In genomic region chr11:108121274-108122155, GRCh38 we compare ENCODE assay signal across 8 cellular contexts. TPM values are rescaled to one million over a fixed set of nuclear protein-coding genes. Genes with fewer than 3 reads are reported as not detected.
DNase-seq lines count a peak whose midpoint lies in the region; ATAC-seq lines count a peak whose summit lies in the region.

Gene ACAT1, plus strand, starts transcription at chr11:108121567. Its CDS starts 40 bp downstream, at chr11:108121607.

- peaks cover 12% of the 10 kb centered on the region for H3K4me1 ChIP-seq in right cardiac atrium (ENCODE audit: control insufficient read depth, insufficient read depth, low read length)
- peaks cover 14% of the 10 kb centered on the region for H3K4me1 ChIP-seq in rectal smooth muscle tissue (ENCODE audit: control insufficient read depth, insufficient read depth, low read length)
- H3K4me1 ChIP-seq in aorta (ENCODE audit: control insufficient read depth in 1 of 2, insufficient read depth in 2 of 2, low read length in 2 of 2), result no peaks in the 10 kb centered on the region

- DNase-seq in NCI-H187 (lab: John Stamatoyannopoulos, UW), result peak; percentile 79 to 84
- peak; percentile 90 to 96 (median 95) for DNase-seq in T-helper 2 cell
- DNase-seq in anterior cingulate cortex (lab: John Stamatoyannopoulos, UW), result peak; percentile 69 to 97 (median 90)
- DNase-seq in right cardiac atrium, result peak; percentile 98 to 100 (median 99)
- DNase-seq in aorta, result peak; percentile 98 to 100

- peak within 1 kb of the TSS; percentile 75 for H3K9ac ChIP-seq in rectal smooth muscle tissue (ENCODE audit: low read length)

- H3K4me3 ChIP-seq in right cardiac atrium (ENCODE audit: low read length) (peak within 1 kb of the TSS; percentile 54), rectal smooth muscle tissue (ENCODE audit: low read length) (peak within 1 kb of the TSS; percentile 84), aorta (ENCODE audit: low read length in 2 of 2) (peak within 1 kb of the TSS; percentile 73 to 78)

- H3K9me3 ChIP-seq in right cardiac atrium (ENCODE audit: control insufficient read depth, low read length) (no peaks in the 10 kb centered on the region), aorta (ENCODE audit: control insufficient read depth, low read length) (no peaks in the 10 kb centered on the region)

- H3K27me3 ChIP-seq in right cardiac atrium (ENCODE audit: control insufficient read depth, insufficient read depth) (no peaks in the 10 kb centered on the region), rectal smooth muscle tissue (ENCODE audit: control insufficient read depth, insufficient read depth, low read length) (no peaks in the 10 kb centered on the region), aorta (ENCODE audit: control insufficient read depth in 1 of 2, insufficient read depth in 2 of 2, low read length in 1 of 2) (no peaks in the 10 kb centered on the region)

- H3K27ac ChIP-seq in right cardiac atrium (ENCODE audit: low read length) (peak within 1 kb of the TSS; percentile 87), rectal smooth muscle tissue (ENCODE audit: low read depth, low read length) (peak within 1 kb of the TSS; percentile 83), aorta (ENCODE audit: low read depth in 1 of 2, low read length in 2 of 2) (peak within 1 kb of the TSS; percentile 77 to 88)

- intact Hi-C loops in right cardiac atrium (cut with DNase I) (loop anchor here in 1 of 4 donors (10.0 kb wide), 1 partner anchor 103 kb away; the partner anchor contains the start of genes ATM and NPAT), aorta (cut with DNase I) (loop anchor here in 1 of 2 donors (2.0 to 5.0 kb wide), 2 partner anchors 101 to 541 kb away; partner anchors contain the start of genes ATM and NPAT)

- under 1% methylated on average over 73 of the region's 73 CpGs for WGBS in right cardiac atrium
- 0% methylated on average over 67 to 73 of the region's 73 CpGs for WGBS in aorta, 2 donors

- H3K36me3 ChIP-seq in rectal smooth muscle tissue (ENCODE audit: control insufficient read depth, insufficient read depth, low read length), result no peaks in the 10 kb centered on the region
- H3K36me3 ChIP-seq in aorta (ENCODE audit: control insufficient read depth in 1 of 2, insufficient read depth in 2 of 2, low read length in 1 of 2), result no peaks in the 10 kb centered on the region

- ATAC-seq in GM18498 (IDR thresholded peaks at IDR 0.05; ENCODE audit: unreplicated experiment) (peak; percentile 97), HG02938 (IDR thresholded peaks at IDR 0.05; ENCODE audit: unreplicated experiment) (peak; percentile 93), right cardiac atrium (peak; percentile 97 to 98), aorta (ENCODE audit: low FRiP score) (peak; percentile 98)

RNA-seq across cellular contexts. Expression of gene ACAT1, which starts in this region (rescaled TPM):
- 100 to 1,000 TPM; 128 to 198 (median 164) TPM for total RNA-seq in right cardiac atrium
- polyA plus RNA-seq in right cardiac atrium, result 196 TPM
- 10 to 100 TPM; 65.8 to 70.5 TPM for total RNA-seq in aorta
- 100 to 1,000 TPM in 1 of 2 donors, 10 to 100 TPM in 1; 77.8 to 102 TPM for polyA plus RNA-seq in aorta

Comparison
In these comparisons a context has a peak if more than half of its experiments do, and no peak if none do; other contexts are left out.
1. Peak in every context shown above with its lines: DNase-seq, ATAC-seq, H3K4me3 ChIP-seq and H3K27ac ChIP-seq.